In the genomic region with DNA sequence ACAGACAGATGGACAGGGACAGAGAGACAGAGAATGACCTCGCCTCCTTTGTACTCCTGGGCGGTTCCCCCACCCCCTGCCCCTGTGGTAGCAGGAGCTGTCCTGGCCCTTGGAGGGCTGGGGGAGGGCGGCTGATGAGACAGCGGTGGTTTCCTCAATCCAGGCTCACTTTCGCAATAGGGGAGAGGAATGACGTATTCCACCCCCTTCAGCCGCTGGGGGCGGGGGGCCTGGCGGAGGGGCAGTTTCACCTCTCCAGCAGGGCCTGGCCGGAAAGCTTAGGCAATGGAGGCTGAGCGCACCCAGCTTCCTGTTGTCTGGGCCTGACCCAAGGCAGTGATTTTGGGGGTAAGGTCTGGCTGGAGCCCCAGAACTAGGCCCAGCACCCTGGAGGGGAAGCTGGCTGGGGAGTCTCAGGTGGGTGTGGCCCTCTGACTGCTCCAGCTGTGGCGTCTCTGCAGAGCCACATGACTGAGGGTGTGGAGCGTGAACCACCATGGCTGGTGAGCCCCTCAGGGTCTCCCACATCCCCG, we compare ENCODE assay signal across 7 cellular contexts.
DNase-seq lines count a peak whose midpoint lies in the region; ATAC-seq and TF ChIP-seq lines count a peak whose summit lies in the region.

No MANE protein-coding gene starts in this region.

- DNase-seq in KG1 (lab: John Stamatoyannopoulos, UW) (peak; percentile 79), cardiac fibroblast (ENCODE audit: low read depth in 2 of 2) (peak; percentile 96), medulla oblongata (ENCODE audit: extremely low spot score) (peak; percentile 82), kidney glomerular epithelial cell (lab: John Stamatoyannopoulos, UW) (no peak)
- DNase-seq in activated CD4-positive, alpha-beta T cell treated with anti-CD3 and anti-CD28 coated beads for 1 hour, result peak; percentile 59
- peak; percentile 62 to 63 for DNase-seq in stimulated activated CD8-positive, alpha-beta memory T cell treated with anti-CD3 and anti-CD28 coated beads, Interleukin-4, amount 100 ng/mL, for 1 hour (ENCODE audit: low read depth in 2 of 2, low spot score in 1 of 2)

- ATAC-seq in GM19452 (IDR thresholded peaks at IDR 0.05; ENCODE audit: unreplicated experiment), result peak; percentile 39

- no peak overlapping the region for H3K4me3 ChIP-seq in cardiac fibroblast (replicated peaks in 1 of 2; ENCODE audit: low read depth in 2 of 2, low read length in 2 of 2)

- no peak for TF ChIP-seq CTCF in cardiac fibroblast (IDR thresholded peaks at IDR 0.05; ENCODE audit: low read depth, low read length)
